In genomic region chr17:8359769-8360168, GRCh38 we compare ENCODE assay signal across 10 cellular contexts. TPM values are rescaled to one million over a fixed set of nuclear protein-coding genes. Genes with fewer than 3 reads are reported as not detected.
DNase-seq lines count a peak whose midpoint lies in the region; ATAC-seq and TF ChIP-seq lines count a peak whose summit lies in the region.
"Had no signal": no experiment of that assay in that cellular context is flagged by ENCODE, and none has a peak within 500 bp of the region (broad histone marks: within the 10 kb centered on the region; RNA-seq: fewer than 3 reads in every experiment).

No MANE protein-coding gene starts in this region.

- in situ Hi-C loops in transverse colon (cut with MboI; ENCODE audit: low pct_ligation_motif_present in 1 of 4, low pct_unique_long_range_greater_than_20kb in 1 of 4, low sequenced_read_pairs in 3 of 4) = no loop called here

- H3K9me3 ChIP-seq in transverse colon = no peaks in the 10 kb centered on the region
- no peaks in the 10 kb centered on the region for H3K9me3 ChIP-seq in testis

- peaks cover 5% of the 10 kb centered on the region for H3K9me3 Mint-ChIP-seq in mesothelial cell of epicardium

- ATAC-seq in left lobe of liver = no peak

- peaks cover 19% of the 10 kb centered on the region for H3K4me1 Mint-ChIP-seq in mesothelial cell of epicardium

- H3K4me1 ChIP-seq in transverse colon (no peaks in the 10 kb centered on the region), testis (no peaks in the 10 kb centered on the region)

- H3K27me3 Mint-ChIP-seq in mesothelial cell of epicardium (ENCODE audit: low read depth) = no peaks in the 10 kb centered on the region

- intact Hi-C loops in transverse colon (cut with DNase I; ENCODE audit: low total_unique reads) = no loop called here
- intact Hi-C loops in testis (cut with DNase I; ENCODE audit: low total_unique reads) = no loop called here

- CTCF ChIA-PET in BJ (lab: Yijun Ruan, JAX) = interaction anchor here (1.4 to 1.8 kb wide), 3 partner anchors 16 to 286 kb away, joined by 3 to 6 read pairs (median 6); partner anchors contain the start of gene KRABD2

- TF ChIP-seq EP300 in transverse colon (IDR thresholded peaks at IDR 0.05; ENCODE audit: low read depth) = no peak

- TF ChIP-seq POLR2A in transverse colon (IDR thresholded peaks at IDR 0.05) (no peak), testis (IDR thresholded peaks at IDR 0.05) (no peak)

- H3K4me3 ChIP-seq in BJ (ENCODE audit: low read depth, low read length) = no peak overlapping the region
- no peak overlapping the region for H3K4me3 ChIP-seq in epithelial cell of esophagus (ENCODE audit: low read length)
- H3K4me3 ChIP-seq in transverse colon = no peak overlapping the region
- no peak overlapping the region for H3K4me3 ChIP-seq in testis

- POLR2A ChIA-PET in BJ (lab: Charles Lee) = no interaction called here

- H3K27me3 ChIP-seq in BJ (ENCODE audit: control insufficient read depth, insufficient read depth, low read length) (no peaks in the 10 kb centered on the region), transverse colon (no peaks in the 10 kb centered on the region), testis (no peaks in the 10 kb centered on the region)

- DNase-seq in BJ (ENCODE audit: low read depth) (peak; percentile 68), NCI-H524 treated with DMSO at 0.1 percent for 48 hours (lab: John Stamatoyannopoulos, UW) (peak; percentile 39), epithelial cell of esophagus (ENCODE audit: low read depth) (peak; percentile 84), mesothelial cell of epicardium (ENCODE audit: low spot score in 2 of 2, unreplicated experiment in 2 of 2) (no peak), T-helper 1 cell (no peak), left lobe of liver (ENCODE audit: low spot score) (no peak), transverse colon (no peak), testis (no peak)

- 66 to 77% methylated on average over 5 of the region's 5 CpGs for WGBS in transverse colon (ENCODE audit: low coverage in 1 of 2), 2 donors
- WGBS in testis, 2 donors = 78 to 84% methylated on average over 5 of the region's 5 CpGs

- H3K36me3 ChIP-seq in BJ (ENCODE audit: control insufficient read depth, insufficient read depth, low read length) (no peaks in the 10 kb centered on the region), transverse colon (no peaks in the 10 kb centered on the region), testis (ENCODE audit: low read depth, missing control alignments) (no peaks in the 10 kb centered on the region)

- H3K4me3 Mint-ChIP-seq in mesothelial cell of epicardium = no peak overlapping the region

- peak overlapping the region; percentile 80 for H3K27ac Mint-ChIP-seq in mesothelial cell of epicardium

- peaks cover 4% of the 10 kb centered on the region for H3K36me3 Mint-ChIP-seq in mesothelial cell of epicardium

- H3K27ac ChIP-seq in transverse colon (no peak overlapping the region), testis (no peak overlapping the region)
- H3K27ac ChIP-seq: KMS-11 had no signal

- TF ChIP-seq CTCF in BJ (IDR thresholded peaks at IDR 0.05; ENCODE audit: insufficient read depth, low read depth, low read length) (no peak), epithelial cell of esophagus (IDR thresholded peaks at IDR 0.05; ENCODE audit: insufficient read depth, low read depth, low read length, missing control alignments) (no peak), mesothelial cell of epicardium (IDR thresholded peaks at IDR 0.05; ENCODE audit: unreplicated experiment) (no peak), transverse colon (IDR thresholded peaks at IDR 0.05) (no peak), testis (IDR thresholded peaks at IDR 0.05) (no peak)

RNA-seq across cellular contexts. Expression of gene ODF4, which starts 20.1 kb away (rescaled TPM):
- not detected in 2 replicates for polyA plus RNA-seq in BJ (2011; rRNA removed)
- not detected in 2 replicates for polyA minus RNA-seq in BJ (2011; rRNA and poly(A)+ RNA removed)
- total RNA-seq in mesothelial cell of epicardium = not detected in 3 replicates
- not detected for total RNA-seq in left lobe of liver
- total RNA-seq in transverse colon = not detected
- 1 to 10 TPM; 5.3 to 7.7 TPM for total RNA-seq in testis
- polyA plus RNA-seq in testis (ENCODE audit: insufficient read depth, low read depth, low replicate concordance) = 34.0 TPM
- total RNA-seq: activated CD8-positive, alpha-beta memory T cell treated with anti-CD3 and anti-CD28 coated beads for 36 hours had no signal

RNA-seq across cellular contexts. Expression of gene RPL26, which starts 23.2 kb away (rescaled TPM):
- polyA plus RNA-seq in BJ (2011; rRNA removed) (2,021 and 3,734 TPM in 2 replicates), testis (ENCODE audit: insufficient read depth, low read depth, low replicate concordance) (1,360 TPM)
- 269 and 348 TPM in 2 replicates for polyA minus RNA-seq in BJ (2011; rRNA and poly(A)+ RNA removed)
- total RNA-seq in mesothelial cell of epicardium (1,879 to 1,981 TPM (median 1,947 TPM) in 3 replicates), left lobe of liver (397 TPM), transverse colon (1,000 to 10,000 TPM in 3 of 4 donors, 100 to 1,000 TPM in 1; 714 to 2,921 (median 2,064) TPM), testis (1,000 to 10,000 TPM in 1 of 2 donors, 100 to 1,000 TPM in 1; 769 to 1,617 TPM)

RNA-seq across cellular contexts. Expression of gene RNF222, which starts 37.9 kb away (rescaled TPM):
- polyA plus RNA-seq in BJ (2011; rRNA removed) = not detected in 2 replicates
- not detected in 2 replicates for polyA minus RNA-seq in BJ (2011; rRNA and poly(A)+ RNA removed)
- not detected in 3 replicates for total RNA-seq in mesothelial cell of epicardium
- total RNA-seq in left lobe of liver = not detected
- total RNA-seq in transverse colon = not detected
- under 1 TPM in 1 of 2 donors, not detected in 1; 0.06 TPM for total RNA-seq in testis
- not detected for polyA plus RNA-seq in testis (ENCODE audit: insufficient read depth, low read depth, low replicate concordance)
- total RNA-seq: activated CD8-positive, alpha-beta memory T cell treated with anti-CD3 and anti-CD28 coated beads for 36 hours had no signal

RNA-seq across cellular contexts. Expression of gene ARHGEF15, which starts 49.7 kb away (rescaled TPM):
- not detected in 2 replicates for polyA plus RNA-seq in BJ (2011; rRNA removed)
- polyA minus RNA-seq in BJ (2011; rRNA and poly(A)+ RNA removed) = not detected in 2 replicates
- 0.20 TPM in 1 of 3 replicates, not detected in the others for total RNA-seq in mesothelial cell of epicardium
- 1.9 TPM for total RNA-seq in left lobe of liver
- total RNA-seq in transverse colon = 10 to 100 TPM in 2 of 4 donors, 1 to 10 TPM in 1, under 1 TPM in 1; 0.96 to 18.3 (median 6.6) TPM
- 10 to 100 TPM in 1 of 2 donors, 1 to 10 TPM in 1; 4.5 to 13.4 TPM for total RNA-seq in testis
- polyA plus RNA-seq in testis (ENCODE audit: insufficient read depth, low read depth, low replicate concordance) = 4.2 TPM
- total RNA-seq: activated CD8-positive, alpha-beta memory T cell treated with anti-CD3 and anti-CD28 coated beads for 36 hours had no signal

Comparison
In these comparisons a context has a peak if more than half of its experiments do, and no peak if none do; other contexts are left out.
1. DNase-seq: peak in BJ (single experiment), NCI-H524 treated with DMSO at 0.1 percent for 48 hours (single experiment) and epithelial cell of esophagus (single experiment); none in mesothelial cell of epicardium (0 of 2), T-helper 1 cell (0 of 5), left lobe of liver (single experiment), transverse colon (single experiment) and testis (single experiment).